Comparison of ENCODE assay signal across 8 cellular contexts in the genomic region with DNA sequence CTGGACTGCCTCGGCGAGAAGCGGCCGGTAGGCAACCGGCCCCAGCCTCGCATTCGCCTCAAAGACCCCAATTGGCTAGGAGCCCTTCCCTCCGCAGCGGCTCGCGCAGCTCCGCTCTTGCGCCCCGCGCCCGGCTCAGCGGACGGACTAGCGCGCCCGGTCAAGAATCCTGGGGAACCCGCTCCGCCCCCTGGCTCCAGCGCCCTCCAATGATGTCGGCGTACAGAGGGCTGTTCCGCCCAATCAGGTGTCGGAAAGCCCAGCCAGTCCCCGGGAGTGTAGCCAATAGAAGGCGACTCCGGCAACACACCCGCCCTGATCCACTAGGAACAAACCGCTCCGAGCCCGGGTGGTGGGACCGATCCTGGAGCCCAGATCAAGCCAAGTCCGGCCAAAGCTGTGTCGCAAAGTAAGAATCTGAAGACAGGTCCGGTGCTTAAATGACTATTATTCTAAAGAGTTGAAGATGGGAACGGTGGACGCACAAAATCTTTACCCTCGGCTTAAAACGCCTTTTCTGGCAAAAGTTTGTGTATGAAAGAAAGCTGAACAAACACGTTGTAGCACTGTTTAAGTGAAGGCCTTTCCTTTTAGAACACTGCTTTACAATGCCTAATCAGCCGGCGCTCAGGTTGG.
DNase-seq lines count a peak whose midpoint lies in the region; ATAC-seq and TF ChIP-seq lines count a peak whose summit lies in the region.

No MANE protein-coding gene starts in this region.

- intact Hi-C loops in activated naive CD4-positive, alpha-beta T cell treated with anti-CD3 and anti-CD28 coated beads for 36 hours (cut with micrococcal nuclease), result no loop called here
- intact Hi-C loops in right cardiac atrium (cut with DNase I), result no loop called here

- in situ Hi-C loops in astrocyte of the spinal cord (cut with HindIII; ENCODE audit: low sequenced_read_pairs), result no loop called here

- CTCF ChIA-PET in activated naive CD4-positive, alpha-beta T cell treated with anti-CD3 and anti-CD28 coated beads for 36 hours (lab: Charles Lee), result no interaction called here

- peaks cover 40% of the 10 kb centered on the region for H3K27me3 Mint-ChIP-seq in activated naive CD4-positive, alpha-beta T cell treated with anti-CD3 and anti-CD28 coated beads for 36 hours (ENCODE audit: low read depth)

- H2AFZ ChIP-seq in parathyroid adenoma, result peak overlapping the region; percentile 89

- peak overlapping the region; percentile 50 for H3K4me3 Mint-ChIP-seq in activated naive CD4-positive, alpha-beta T cell treated with anti-CD3 and anti-CD28 coated beads for 36 hours

- H3K9me3 Mint-ChIP-seq in activated naive CD4-positive, alpha-beta T cell treated with anti-CD3 and anti-CD28 coated beads for 36 hours, result no peaks in the 10 kb centered on the region

- H3K27me3 ChIP-seq in right cardiac atrium (ENCODE audit: control insufficient read depth, insufficient read depth), result no peaks in the 10 kb centered on the region
- H3K27me3 ChIP-seq in parathyroid adenoma (ENCODE audit: control insufficient read depth, insufficient read depth, low read length), result no peaks in the 10 kb centered on the region

- DNase-seq in activated naive CD4-positive, alpha-beta T cell treated with anti-CD3 and anti-CD28 coated beads for 36 hours, result peak; percentile 17
- no peak for DNase-seq in activated naive CD4-positive, alpha-beta T cell (lab: John Stamatoyannopoulos, UW)
- DNase-seq in NCI-H446 (lab: John Stamatoyannopoulos, UW) (peak; percentile 86 to 95), astrocyte of the spinal cord (ENCODE audit: low read depth, low spot score) (peak; percentile 97), right cardiac atrium (peak; percentile 97 to 98 (median 98)), NK-92 (lab: John Stamatoyannopoulos, UW; ENCODE audit: unreplicated experiment) (no peak)

- H3K36me3 Mint-ChIP-seq in activated naive CD4-positive, alpha-beta T cell treated with anti-CD3 and anti-CD28 coated beads for 36 hours (ENCODE audit: low read depth), result no peaks in the 10 kb centered on the region

- peak; percentile 98 for ATAC-seq in HG02798 (IDR thresholded peaks at IDR 0.05; ENCODE audit: poor library complexity, unreplicated experiment)
- ATAC-seq in right cardiac atrium, result peak; percentile 98 to 99

- no peaks in the 10 kb centered on the region for H3K36me3 ChIP-seq in parathyroid adenoma (ENCODE audit: control insufficient read depth, insufficient read depth, low read length)

- peaks cover 4% of the 10 kb centered on the region for H3K4me1 ChIP-seq in right cardiac atrium (ENCODE audit: control insufficient read depth, insufficient read depth, low read length)
- H3K4me1 ChIP-seq in parathyroid adenoma, result peaks cover 5% of the 10 kb centered on the region

- H3K27ac Mint-ChIP-seq in activated naive CD4-positive, alpha-beta T cell treated with anti-CD3 and anti-CD28 coated beads for 36 hours, result no peak overlapping the region

- H3K27ac ChIP-seq in right cardiac atrium (ENCODE audit: low read length) (peak overlapping the region; percentile 92), parathyroid adenoma (peak overlapping the region; percentile 75)

- H3K4me3 ChIP-seq in astrocyte of the spinal cord (ENCODE audit: low read depth, low read length), result peak overlapping the region; percentile 80
- H3K4me3 ChIP-seq in right cardiac atrium (ENCODE audit: low read length), result peak overlapping the region; percentile 91
- peak overlapping the region; percentile 94 for H3K4me3 ChIP-seq in parathyroid adenoma (ENCODE audit: low read depth, low read length)

- H3K79me2 ChIP-seq in parathyroid adenoma, result peaks cover 21% of the 10 kb centered on the region

- peak overlapping the region; percentile 93 for H3K4me2 ChIP-seq in parathyroid adenoma (ENCODE audit: low read length)

- H3K4me1 Mint-ChIP-seq in activated naive CD4-positive, alpha-beta T cell treated with anti-CD3 and anti-CD28 coated beads for 36 hours (ENCODE audit: low read depth), result peaks cover 4% of the 10 kb centered on the region

- WGBS in right cardiac atrium, result 5% methylated on average over 46 of the region's 46 CpGs

- TF ChIP-seq CTCF in astrocyte of the spinal cord (IDR thresholded peaks at IDR 0.05; ENCODE audit: low read depth, low read length) (no peak), parathyroid adenoma (IDR thresholded peaks at IDR 0.05) (no peak)

- peak overlapping the region; percentile 4 for H3K9ac ChIP-seq in parathyroid adenoma

- H3K9me3 ChIP-seq in right cardiac atrium (ENCODE audit: control insufficient read depth, low read length) (no peaks in the 10 kb centered on the region), parathyroid adenoma (ENCODE audit: control insufficient read depth, low read length) (no peaks in the 10 kb centered on the region)

Comparison
In these comparisons a context has a peak if more than half of its experiments do, and no peak if none do; other contexts are left out.
1. DNase-seq: peak in activated naive CD4-positive, alpha-beta T cell treated with anti-CD3 and anti-CD28 coated beads for 36 hours (single experiment), NCI-H446 (2 of 2), astrocyte of the spinal cord (single experiment) and right cardiac atrium (3 of 3); none in activated naive CD4-positive, alpha-beta T cell (0 of 4) and NK-92 (single experiment).
2. Peak in every context shown above with its lines, with median percentiles within 50 percentile points of each other: H3K4me3 ChIP-seq.